In the genomic region with DNA sequence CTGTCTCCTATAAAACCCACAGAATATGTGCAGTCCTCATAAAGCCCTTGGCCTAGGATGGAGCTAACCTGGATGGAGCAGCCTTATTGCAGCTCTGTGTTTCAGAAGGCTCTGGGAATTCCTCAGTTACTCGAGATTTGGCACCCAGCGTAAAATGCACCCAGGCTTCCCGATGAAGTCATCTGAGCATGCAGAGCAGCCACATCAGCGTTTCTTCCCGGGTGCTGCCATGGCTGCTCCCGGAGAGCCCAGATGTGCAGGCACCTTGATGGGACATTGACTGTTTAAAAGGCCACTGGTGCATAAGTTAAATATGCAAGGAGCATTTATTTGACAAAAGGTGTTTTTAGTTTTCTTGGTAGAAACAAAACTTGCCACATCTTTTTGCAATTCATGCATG, we compare ENCODE assay signal across 27 cellular contexts.
DNase-seq lines count a peak whose midpoint lies in the region; ATAC-seq and TF ChIP-seq lines count a peak whose summit lies in the region.
"Had no signal": no experiment of that assay in that cellular context is flagged by ENCODE, and none has a peak within 500 bp of the region (broad histone marks: within the 10 kb centered on the region; RNA-seq: fewer than 3 reads in every experiment).

No MANE protein-coding gene starts in this region.

- no peaks in the 10 kb centered on the region for H3K9me3 ChIP-seq in HAP-1
- H3K9me3 ChIP-seq: A549, Caco-2, SJCRH30 had no signal

- ATAC-seq in stimulated activated effector memory CD8-positive, alpha-beta T cell treated with anti-CD3 and anti-CD28 coated beads, Interleukin-12 subunit alpha, Interleukin-12 subunit beta, amount 100 ng/mL, for 72 hours, result no peak
- no peak for ATAC-seq in HG02798 (IDR thresholded peaks at IDR 0.05; ENCODE audit: poor library complexity, unreplicated experiment)
- ATAC-seq: A549, Right ventricle myocardium inferior had no signal

- DNase-seq in caudate nucleus (lab: John Stamatoyannopoulos, UW), result peak in 1 of 61 donors; percentile 61
- peak; percentile 6 for DNase-seq in fibroblast of mammary gland (ENCODE audit: low read depth)
- DNase-seq in stimulated activated effector memory CD8-positive, alpha-beta T cell treated with anti-CD3 and anti-CD28 coated beads, Interleukin-12 subunit alpha, Interleukin-12 subunit beta, amount 100 ng/mL, for 72 hours (ENCODE audit: low spot score in 2 of 2), result no peak
- DNase-seq in kidney tubule cell (ENCODE audit: low spot score), result no peak
- DNase-seq in T-helper 9 cell, result no peak
- DNase-seq in HAP-1 (ENCODE audit: low spot score in 2 of 2), result no peak
- DNase-seq: AML-193; Caco-2; CD4-positive, alpha-beta memory T cell; DMS79 treated with DMSO at 0.1 percent for 48 hours; GF-D8; GOT3; HCEC 1CT; NCI-H1048; NCI-H1417; NCI-H1694; NCI-H2029 treated with DMSO at 0.1 percent for 48 hours; NCI-H446 treated with DMSO at 0.1 percent for 48 hours; NCI-H526 treated with DMSO at 0.1 percent for 48 hours; PC-9; SJCRH30 had no signal

- in situ Hi-C loops in HAP-1 (cut with MboI; ENCODE audit: low sequenced_read_pairs), result no loop called here

- H3K4me1 Mint-ChIP-seq in stimulated activated effector memory CD8-positive, alpha-beta T cell treated with anti-CD3 and anti-CD28 coated beads, Interleukin-12 subunit alpha, Interleukin-12 subunit beta, amount 100 ng/mL, for 72 hours, result peaks cover 66% of the 10 kb centered on the region

- H3K4me1 ChIP-seq in HAP-1, result no peaks in the 10 kb centered on the region
- H3K4me1 ChIP-seq: A549, Caco-2, SJCRH30 had no signal

- H3K9me3 Mint-ChIP-seq in stimulated activated effector memory CD8-positive, alpha-beta T cell treated with anti-CD3 and anti-CD28 coated beads, Interleukin-12 subunit alpha, Interleukin-12 subunit beta, amount 100 ng/mL, for 72 hours, result no peaks in the 10 kb centered on the region
- H3K9me3 Mint-ChIP-seq: IgD-negative memory B cell had no signal

- no peaks in the 10 kb centered on the region for H3K36me3 ChIP-seq in HAP-1 (replicated peaks)
- H3K36me3 ChIP-seq: SJCRH30 had no signal

- peak overlapping the region; percentile 96 for H3K27ac ChIP-seq in caudate nucleus (ENCODE audit: low read depth, low read length)
- H3K27ac ChIP-seq: A549, HL-60, KMS-11, PC-9, SJCRH30 had no signal

- H3K4me3 ChIP-seq in fibroblast of mammary gland (ENCODE audit: control insufficient read depth, low read depth, low read length), result no peak overlapping the region
- H3K4me3 ChIP-seq in HAP-1, result no peak overlapping the region
- H3K4me3 ChIP-seq: A549, PC-9, SJCRH30 had no signal

- H3K36me3 Mint-ChIP-seq in stimulated activated effector memory CD8-positive, alpha-beta T cell treated with anti-CD3 and anti-CD28 coated beads, Interleukin-12 subunit alpha, Interleukin-12 subunit beta, amount 100 ng/mL, for 72 hours, result peaks cover 77% of the 10 kb centered on the region

- H3K27me3 ChIP-seq in HAP-1 (ENCODE audit: low read depth), result no peaks in the 10 kb centered on the region
- H3K27me3 ChIP-seq: SJCRH30 had no signal

- TF ChIP-seq CTCF in fibroblast of mammary gland (conservative IDR thresholded peaks at IDR 0.05; ENCODE audit: control insufficient read depth, insufficient read depth, low read depth, low read length), result no peak

- peak overlapping the region; percentile 52 for H3K27ac Mint-ChIP-seq in stimulated activated effector memory CD8-positive, alpha-beta T cell treated with anti-CD3 and anti-CD28 coated beads, Interleukin-12 subunit alpha, Interleukin-12 subunit beta, amount 100 ng/mL, for 72 hours

- no peak overlapping the region for H3K4me3 Mint-ChIP-seq in stimulated activated effector memory CD8-positive, alpha-beta T cell treated with anti-CD3 and anti-CD28 coated beads, Interleukin-12 subunit alpha, Interleukin-12 subunit beta, amount 100 ng/mL, for 72 hours
- H3K4me3 Mint-ChIP-seq: CD4-positive, alpha-beta memory T cell had no signal
